In the genomic region with DNA sequence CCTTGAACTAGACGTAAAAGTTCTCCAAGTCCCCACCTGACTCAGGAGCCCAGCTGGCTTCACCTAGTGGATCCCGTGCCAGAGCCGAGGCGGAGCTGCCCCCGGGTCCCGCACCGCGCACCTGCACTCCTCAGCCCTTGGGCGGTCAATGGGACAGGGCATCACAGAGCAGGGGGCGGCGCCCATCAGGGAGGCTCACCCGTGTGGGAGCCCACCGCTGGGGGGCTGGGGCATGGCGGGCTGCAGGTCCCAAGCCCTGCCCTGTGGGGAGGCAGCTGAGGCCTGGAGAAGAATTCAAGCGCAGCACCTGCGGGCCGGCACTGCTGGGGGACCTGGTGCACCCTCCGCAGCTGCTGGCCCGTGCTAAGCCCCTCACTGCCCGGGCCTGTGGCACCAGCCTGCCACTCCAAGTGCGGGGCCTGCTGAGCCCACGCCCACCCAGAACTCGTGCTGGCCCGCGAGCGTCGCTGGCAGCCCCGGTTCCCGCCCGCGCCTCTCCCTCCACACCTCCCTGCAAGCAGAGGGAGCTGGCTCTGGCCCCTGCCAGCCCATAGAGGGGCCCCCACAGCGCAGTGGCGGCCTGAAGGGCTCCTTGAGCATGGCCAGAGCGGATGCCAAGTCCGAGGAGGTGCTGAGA, we compare ENCODE assay signal across 33 cellular contexts.
"Had no signal": no experiment of that assay in that cellular context is flagged by ENCODE, and none has a peak within 500 bp of the region (broad histone marks: within the 10 kb centered on the region; RNA-seq: fewer than 3 reads in every experiment).

No MANE protein-coding gene starts in this region.

- H3K27ac ChIP-seq: adrenal gland, coronary artery, esophagus muscularis mucosa, foreskin keratinocyte, heart left ventricle, VCaP had no signal

- H3K36me3 ChIP-seq: adrenal gland, gastrocnemius medialis, heart left ventricle had no signal

- H3K27me3 Mint-ChIP-seq: activated CD4-positive, alpha-beta memory T cell treated with anti-CD3 and anti-CD28 coated beads, Interleukin-2, amount 10 ng/mL, durations not matched to agents 7 days and 5 days; activated CD4-positive, alpha-beta T cell treated with anti-CD3 and anti-CD28 coated beads, Interleukin-2, amount 10 ng/mL, durations not matched to agents 7 days and 5 days; activated naive CD4-positive, alpha-beta T cell treated with anti-CD3 and anti-CD28 coated beads, Interleukin-2, amount 50 U/mL, for 24 hours; activated naive CD8-positive, alpha-beta T cell treated with anti-CD3 and anti-CD28 coated beads for 36 hours; activated naive CD8-positive, alpha-beta T cell treated with anti-CD3 and anti-CD28 coated beads, Interleukin-2, amount 50 U/mL, for 24 hours; activated T-cell treated with anti-CD3 and anti-CD28 coated beads, Interleukin-2, amount 50 U/mL, for 24 hours; effector memory CD8-positive, alpha-beta T cell; T-helper 17 cell had no signal

- H3K4me1 Mint-ChIP-seq: WTC11 had no signal

- H3K9me3 ChIP-seq: adrenal gland, body of pancreas, esophagus muscularis mucosa, gastrocnemius medialis, heart left ventricle had no signal

- ATAC-seq: activated naive CD8-positive, alpha-beta T cell treated with anti-CD3 and anti-CD28 coated beads, Interleukin-2, amount 50 U/mL, for 24 hours; body of pancreas; effector memory CD8-positive, alpha-beta T cell; foreskin keratinocyte; gastrocnemius medialis; heart left ventricle; T-helper 17 cell; WTC11 had no signal

- H3K4me3 Mint-ChIP-seq: activated CD4-positive, alpha-beta T cell treated with anti-CD3 and anti-CD28 coated beads, Interleukin-2, amount 10 ng/mL, durations not matched to agents 7 days and 5 days; activated naive CD4-positive, alpha-beta T cell treated with anti-CD3 and anti-CD28 coated beads for 36 hours; activated naive CD4-positive, alpha-beta T cell treated with anti-CD3 and anti-CD28 coated beads, Interleukin-2, amount 50 U/mL, for 24 hours; activated naive CD8-positive, alpha-beta T cell treated with anti-CD3 and anti-CD28 coated beads for 36 hours; activated naive CD8-positive, alpha-beta T cell treated with anti-CD3 and anti-CD28 coated beads, Interleukin-2, amount 50 U/mL, for 24 hours; activated T-cell treated with anti-CD3 and anti-CD28 coated beads, Interleukin-2, amount 50 U/mL, for 24 hours; T-helper 17 cell; WTC11 had no signal

- H3K36me3 Mint-ChIP-seq: WTC11 had no signal

- DNase-seq: activated CD4-positive, alpha-beta memory T cell treated with anti-CD3 and anti-CD28 coated beads, Interleukin-2, amount 10 ng/mL, durations not matched to agents 7 days and 5 days; activated CD4-positive, alpha-beta T cell treated with anti-CD3 and anti-CD28 coated beads for 1 hour; activated CD4-positive, alpha-beta T cell treated with anti-CD3 and anti-CD28 coated beads for 4 hours; activated CD4-positive, alpha-beta T cell treated with anti-CD3 and anti-CD28 coated beads, Interleukin-2, amount 10 ng/mL, durations not matched to agents 7 days and 5 days; activated CD4-positive, alpha-beta T cell treated with anti-CD3 and anti-CD28 coated beads, Interleukin-2, amount 50 U/mL, for 4 hours; activated CD8-positive, alpha-beta memory T cell treated with anti-CD3 and anti-CD28 coated beads, Interleukin-2, amount 50 U/mL, for 48 hours; activated effector memory CD4-positive, alpha-beta T cell treated with Interleukin-2 at 50 U/mL for 16 hours; activated naive CD4-positive, alpha-beta T cell treated with anti-CD3 and anti-CD28 coated beads for 36 hours; activated naive CD8-positive, alpha-beta T cell treated with anti-CD3 and anti-CD28 coated beads for 36 hours; activated naive CD8-positive, alpha-beta T cell treated with anti-CD3 and anti-CD28 coated beads, Interleukin-2, amount 50 U/mL, for 24 hours; activated T-cell treated with anti-CD3 and anti-CD28 coated beads for 4 hours; activated T-cell treated with anti-CD3 and anti-CD28 coated beads, Interleukin-2, amount 50 U/mL, for 24 hours; adrenal gland; amygdala; aorta; body of pancreas; caudate nucleus; cerebellar nuclear complex; dermis blood vessel endothelial cell; effector CD4-positive, alpha-beta T cell; erythroblast; foreskin keratinocyte; gastrocnemius medialis; glutamatergic neuron; heart left ventricle; T-helper 1 cell; T-helper 17 cell had no signal

- H3K27ac Mint-ChIP-seq: activated naive CD4-positive, alpha-beta T cell treated with anti-CD3 and anti-CD28 coated beads, Interleukin-2, amount 50 U/mL, for 24 hours; WTC11 had no signal

- H3K9me3 Mint-ChIP-seq: activated naive CD4-positive, alpha-beta T cell treated with anti-CD3 and anti-CD28 coated beads, Interleukin-2, amount 50 U/mL, for 24 hours; activated naive CD8-positive, alpha-beta T cell treated with anti-CD3 and anti-CD28 coated beads for 36 hours; activated naive CD8-positive, alpha-beta T cell treated with anti-CD3 and anti-CD28 coated beads, Interleukin-2, amount 50 U/mL, for 24 hours; effector memory CD8-positive, alpha-beta T cell had no signal

- H3K4me3 ChIP-seq: adrenal gland, body of pancreas, coronary artery, esophagus muscularis mucosa, gastrocnemius medialis, heart left ventricle had no signal

- H3K27me3 ChIP-seq: adrenal gland, body of pancreas, esophagus muscularis mucosa, foreskin keratinocyte, gastrocnemius medialis, heart left ventricle had no signal
